Comparison of ENCODE assay signal across 8 cellular contexts in the genomic region with DNA sequence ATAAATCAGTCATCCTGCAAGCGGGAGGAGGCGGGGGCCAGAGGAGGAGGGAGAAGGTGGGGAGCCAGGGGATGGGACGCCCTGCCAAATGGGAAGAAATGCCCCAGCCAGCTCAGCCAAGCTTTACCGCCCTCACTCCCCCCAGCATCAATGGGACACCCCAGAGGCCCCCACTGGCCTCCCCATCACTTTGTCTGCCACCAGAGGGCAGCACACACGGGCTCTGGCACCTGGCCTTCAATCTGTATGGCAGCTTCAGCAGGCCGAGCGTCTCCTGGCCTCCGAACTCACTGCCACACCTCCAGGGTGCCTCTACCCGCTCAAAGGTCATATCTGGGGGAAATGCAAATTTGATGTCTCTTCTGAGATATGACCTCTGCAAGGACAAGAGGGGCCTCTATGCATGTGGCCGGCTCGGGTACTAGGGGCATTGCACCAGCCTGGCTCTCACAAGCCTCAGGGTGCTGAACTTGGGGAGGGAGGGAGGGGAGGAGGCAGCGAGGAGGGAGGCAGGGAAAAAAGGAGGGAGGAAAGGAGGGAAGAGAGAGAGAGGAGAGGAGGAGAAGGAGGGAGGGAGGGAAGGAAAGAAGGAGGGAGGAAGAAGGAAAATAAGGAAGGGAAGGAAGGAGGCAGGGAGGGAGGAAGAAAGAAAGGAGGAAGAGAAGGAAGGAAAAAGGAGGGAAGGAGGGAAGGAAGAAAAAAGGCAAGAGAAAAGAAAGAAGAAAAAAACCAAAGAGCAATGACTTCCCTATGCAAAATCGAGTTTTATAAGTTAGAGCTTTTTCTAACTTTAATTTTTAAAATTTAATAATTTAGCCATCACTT. TPM values are rescaled to one million over a fixed set of nuclear protein-coding genes. Genes with fewer than 3 reads are reported as not detected.
DNase-seq lines count a peak whose midpoint lies in the region; ATAC-seq and TF ChIP-seq lines count a peak whose summit lies in the region.

No MANE protein-coding gene starts in this region.

- peak; percentile 75 for DNase-seq in KBM-7
- DNase-seq in T-helper 2 cell = peak; percentile 29 to 62 (median 52)
- DNase-seq in ascending aorta (ENCODE audit: low spot score in 2 of 2) = no peak
- peak; percentile 6 to 49 for DNase-seq in hippocampal formation (lab: John Stamatoyannopoulos, UW)
- DNase-seq in stimulated activated CD4-positive, alpha-beta T cell treated with anti-CD3 and anti-CD28 coated beads, Interleukin-12 subunit alpha, Interleukin-12 subunit beta, amount 100 ng/mL, for 4 hours = peak; percentile 69

- intact Hi-C loops in ascending aorta (cut with DNase I) = no loop called here

- TF ChIP-seq CTCF in 22Rv1 (IDR thresholded peaks at IDR 0.05) (peak; percentile 92), GM12873 (IDR thresholded peaks at IDR 0.05; ENCODE audit: insufficient read depth, low read depth, low read length, missing control alignments) (peak; percentile 92), ascending aorta (IDR thresholded peaks at IDR 0.05) (peak in 2 of 3 experiments; percentile 41 to 52)

- H3K9me3 ChIP-seq in ascending aorta = no peaks in the 10 kb centered on the region

- no peak overlapping the region for H3K4me3 ChIP-seq in ascending aorta

- H3K27ac ChIP-seq in 22Rv1 (no peak overlapping the region), ascending aorta (no peak overlapping the region)

- H3K4me1 ChIP-seq in ascending aorta = no peaks in the 10 kb centered on the region

- ATAC-seq in HG03469 (IDR thresholded peaks at IDR 0.05; ENCODE audit: unreplicated experiment) = no peak

- no peaks in the 10 kb centered on the region for H3K27me3 ChIP-seq in ascending aorta

- H3K36me3 ChIP-seq in ascending aorta = no peaks in the 10 kb centered on the region

- in situ Hi-C loops in KBM-7 (cut with MboI; ENCODE audit: low pct_unique_long_range_greater_than_20kb, low sequenced_read_pairs) = no loop called here

RNA-seq across cellular contexts. Expression of gene GFI1B, which starts 0.7 kb away (rescaled TPM):
- total RNA-seq in ascending aorta = not detected

RNA-seq across cellular contexts. Expression of gene TSC1, which starts 33.4 kb away (rescaled TPM):
- 39.8 TPM for total RNA-seq in ascending aorta

RNA-seq across cellular contexts. Expression of gene GTF3C5, which starts 53.0 kb away (rescaled TPM):
- 25.9 TPM for total RNA-seq in ascending aorta

Comparison
In these comparisons a context has a peak if more than half of its experiments do, and no peak if none do; other contexts are left out.
1. DNase-seq: peak in KBM-7 (single experiment), T-helper 2 cell (5 of 5), hippocampal formation (2 of 2) and stimulated activated CD4-positive, alpha-beta T cell treated with anti-CD3 and anti-CD28 coated beads, Interleukin-12 subunit alpha, Interleukin-12 subunit beta, amount 100 ng/mL, for 4 hours (single experiment); none in ascending aorta (0 of 2).
2. Peak in every context shown above with its lines, with median percentiles within 50 percentile points of each other: CTCF ChIP-seq.